Comparison of ENCODE assay signal across 1 cellular context in the genomic region with DNA sequence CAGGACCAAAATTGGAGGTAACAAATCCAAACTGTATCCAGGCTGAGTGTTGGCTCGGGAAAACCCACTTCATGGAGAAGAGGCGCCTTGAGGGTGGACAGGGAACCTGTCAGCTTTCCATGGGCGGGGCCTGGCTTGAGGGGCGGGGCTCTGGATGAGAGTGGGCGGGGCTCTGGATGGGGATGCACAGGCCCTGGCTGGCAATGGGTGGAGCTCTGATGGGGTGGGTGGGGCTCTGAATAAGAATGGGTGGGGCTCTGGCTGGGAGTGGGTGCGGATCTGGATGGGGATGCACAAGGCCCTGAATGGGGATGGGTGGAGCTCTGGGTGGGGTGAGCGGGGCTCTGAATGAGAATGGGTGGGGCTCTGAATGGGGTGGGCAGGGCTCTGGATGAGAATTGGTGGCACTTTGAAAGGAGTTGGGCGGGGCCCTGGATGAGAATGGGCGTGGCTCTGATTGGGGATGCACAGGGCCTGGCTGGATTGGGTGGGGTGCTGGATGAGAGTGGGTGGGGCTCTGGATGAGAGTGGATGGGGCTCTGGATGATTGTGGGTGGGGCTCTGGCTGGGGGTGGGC.
TF ChIP-seq lines count a peak whose summit lies in the region.

No MANE protein-coding gene starts in this region.

TF ChIP-seq in K562, 482 proteins besides CTCF, POLR2A, EP300 and RAD21:
- TF ChIP-seq, protein P1, sequence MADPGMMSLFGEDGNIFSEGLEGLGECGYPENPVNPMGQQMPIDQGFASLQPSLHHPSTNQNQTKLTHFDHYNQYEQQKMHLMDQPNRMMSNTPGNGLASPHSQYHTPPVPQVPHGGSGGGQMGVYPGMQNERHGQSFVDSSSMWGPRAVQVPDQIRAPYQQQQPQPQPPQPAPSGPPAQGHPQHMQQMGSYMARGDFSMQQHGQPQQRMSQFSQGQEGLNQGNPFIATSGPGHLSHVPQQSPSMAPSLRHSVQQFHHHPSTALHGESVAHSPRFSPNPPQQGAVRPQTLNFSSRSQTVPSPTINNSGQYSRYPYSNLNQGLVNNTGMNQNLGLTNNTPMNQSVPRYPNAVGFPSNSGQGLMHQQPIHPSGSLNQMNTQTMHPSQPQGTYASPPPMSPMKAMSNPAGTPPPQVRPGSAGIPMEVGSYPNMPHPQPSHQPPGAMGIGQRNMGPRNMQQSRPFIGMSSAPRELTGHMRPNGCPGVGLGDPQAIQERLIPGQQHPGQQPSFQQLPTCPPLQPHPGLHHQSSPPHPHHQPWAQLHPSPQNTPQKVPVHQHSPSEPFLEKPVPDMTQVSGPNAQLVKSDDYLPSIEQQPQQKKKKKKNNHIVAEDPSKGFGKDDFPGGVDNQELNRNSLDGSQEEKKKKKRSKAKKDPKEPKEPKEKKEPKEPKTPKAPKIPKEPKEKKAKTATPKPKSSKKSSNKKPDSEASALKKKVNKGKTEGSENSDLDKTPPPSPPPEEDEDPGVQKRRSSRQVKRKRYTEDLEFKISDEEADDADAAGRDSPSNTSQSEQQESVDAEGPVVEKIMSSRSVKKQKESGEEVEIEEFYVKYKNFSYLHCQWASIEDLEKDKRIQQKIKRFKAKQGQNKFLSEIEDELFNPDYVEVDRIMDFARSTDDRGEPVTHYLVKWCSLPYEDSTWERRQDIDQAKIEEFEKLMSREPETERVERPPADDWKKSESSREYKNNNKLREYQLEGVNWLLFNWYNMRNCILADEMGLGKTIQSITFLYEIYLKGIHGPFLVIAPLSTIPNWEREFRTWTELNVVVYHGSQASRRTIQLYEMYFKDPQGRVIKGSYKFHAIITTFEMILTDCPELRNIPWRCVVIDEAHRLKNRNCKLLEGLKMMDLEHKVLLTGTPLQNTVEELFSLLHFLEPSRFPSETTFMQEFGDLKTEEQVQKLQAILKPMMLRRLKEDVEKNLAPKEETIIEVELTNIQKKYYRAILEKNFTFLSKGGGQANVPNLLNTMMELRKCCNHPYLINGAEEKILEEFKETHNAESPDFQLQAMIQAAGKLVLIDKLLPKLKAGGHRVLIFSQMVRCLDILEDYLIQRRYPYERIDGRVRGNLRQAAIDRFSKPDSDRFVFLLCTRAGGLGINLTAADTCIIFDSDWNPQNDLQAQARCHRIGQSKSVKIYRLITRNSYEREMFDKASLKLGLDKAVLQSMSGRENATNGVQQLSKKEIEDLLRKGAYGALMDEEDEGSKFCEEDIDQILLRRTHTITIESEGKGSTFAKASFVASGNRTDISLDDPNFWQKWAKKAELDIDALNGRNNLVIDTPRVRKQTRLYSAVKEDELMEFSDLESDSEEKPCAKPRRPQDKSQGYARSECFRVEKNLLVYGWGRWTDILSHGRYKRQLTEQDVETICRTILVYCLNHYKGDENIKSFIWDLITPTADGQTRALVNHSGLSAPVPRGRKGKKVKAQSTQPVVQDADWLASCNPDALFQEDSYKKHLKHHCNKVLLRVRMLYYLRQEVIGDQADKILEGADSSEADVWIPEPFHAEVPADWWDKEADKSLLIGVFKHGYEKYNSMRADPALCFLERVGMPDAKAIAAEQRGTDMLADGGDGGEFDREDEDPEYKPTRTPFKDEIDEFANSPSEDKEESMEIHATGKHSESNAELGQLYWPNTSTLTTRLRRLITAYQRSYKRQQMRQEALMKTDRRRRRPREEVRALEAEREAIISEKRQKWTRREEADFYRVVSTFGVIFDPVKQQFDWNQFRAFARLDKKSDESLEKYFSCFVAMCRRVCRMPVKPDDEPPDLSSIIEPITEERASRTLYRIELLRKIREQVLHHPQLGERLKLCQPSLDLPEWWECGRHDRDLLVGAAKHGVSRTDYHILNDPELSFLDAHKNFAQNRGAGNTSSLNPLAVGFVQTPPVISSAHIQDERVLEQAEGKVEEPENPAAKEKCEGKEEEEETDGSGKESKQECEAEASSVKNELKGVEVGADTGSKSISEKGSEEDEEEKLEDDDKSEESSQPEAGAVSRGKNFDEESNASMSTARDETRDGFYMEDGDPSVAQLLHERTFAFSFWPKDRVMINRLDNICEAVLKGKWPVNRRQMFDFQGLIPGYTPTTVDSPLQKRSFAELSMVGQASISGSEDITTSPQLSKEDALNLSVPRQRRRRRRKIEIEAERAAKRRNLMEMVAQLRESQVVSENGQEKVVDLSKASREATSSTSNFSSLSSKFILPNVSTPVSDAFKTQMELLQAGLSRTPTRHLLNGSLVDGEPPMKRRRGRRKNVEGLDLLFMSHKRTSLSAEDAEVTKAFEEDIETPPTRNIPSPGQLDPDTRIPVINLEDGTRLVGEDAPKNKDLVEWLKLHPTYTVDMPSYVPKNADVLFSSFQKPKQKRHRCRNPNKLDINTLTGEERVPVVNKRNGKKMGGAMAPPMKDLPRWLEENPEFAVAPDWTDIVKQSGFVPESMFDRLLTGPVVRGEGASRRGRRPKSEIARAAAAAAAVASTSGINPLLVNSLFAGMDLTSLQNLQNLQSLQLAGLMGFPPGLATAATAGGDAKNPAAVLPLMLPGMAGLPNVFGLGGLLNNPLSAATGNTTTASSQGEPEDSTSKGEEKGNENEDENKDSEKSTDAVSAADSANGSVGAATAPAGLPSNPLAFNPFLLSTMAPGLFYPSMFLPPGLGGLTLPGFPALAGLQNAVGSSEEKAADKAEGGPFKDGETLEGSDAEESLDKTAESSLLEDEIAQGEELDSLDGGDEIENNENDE (IDR thresholded peaks at IDR 0.05; ENCODE audit: low read depth, low read length), result no peak
- TF ChIP-seq RFX1 (IDR thresholded peaks at IDR 0.05), result no peak
- TF ChIP-seq, protein P2, sequence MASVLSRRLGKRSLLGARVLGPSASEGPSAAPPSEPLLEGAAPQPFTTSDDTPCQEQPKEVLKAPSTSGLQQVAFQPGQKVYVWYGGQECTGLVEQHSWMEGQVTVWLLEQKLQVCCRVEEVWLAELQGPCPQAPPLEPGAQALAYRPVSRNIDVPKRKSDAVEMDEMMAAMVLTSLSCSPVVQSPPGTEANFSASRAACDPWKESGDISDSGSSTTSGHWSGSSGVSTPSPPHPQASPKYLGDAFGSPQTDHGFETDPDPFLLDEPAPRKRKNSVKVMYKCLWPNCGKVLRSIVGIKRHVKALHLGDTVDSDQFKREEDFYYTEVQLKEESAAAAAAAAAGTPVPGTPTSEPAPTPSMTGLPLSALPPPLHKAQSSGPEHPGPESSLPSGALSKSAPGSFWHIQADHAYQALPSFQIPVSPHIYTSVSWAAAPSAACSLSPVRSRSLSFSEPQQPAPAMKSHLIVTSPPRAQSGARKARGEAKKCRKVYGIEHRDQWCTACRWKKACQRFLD (CRISPR knock-in tag; IDR thresholded peaks at IDR 0.05), result no peak
- TF ChIP-seq TAF1 (IDR thresholded peaks at IDR 0.05; ENCODE audit: control insufficient read depth, extremely low read depth, insufficient read depth, low read length, severe bottlenecking), result no peak
- TF ChIP-seq DACH1 (IDR thresholded peaks at IDR 0.05; ENCODE audit: partially characterized antibody), result no peak
- TF ChIP-seq ZC3H8 (IDR thresholded peaks at IDR 0.05), result no peak
- no peak for TF ChIP-seq PREB (CRISPR knock-in tag; IDR thresholded peaks at IDR 0.05)
- TF ChIP-seq TCF7 (IDR thresholded peaks at IDR 0.05; ENCODE audit: borderline replicate concordance), result no peak
- no peak for TF ChIP-seq ATF3 (IDR thresholded peaks at IDR 0.05)
- no peak for TF ChIP-seq ATF3 (CRISPR knock-in tag; conservative IDR thresholded peaks at IDR 0.05)
- TF ChIP-seq KDM2B (CRISPR knock-in tag; IDR thresholded peaks at IDR 0.05), result no peak
- no peak for TF ChIP-seq ZNF592 (IDR thresholded peaks at IDR 0.05)
- no peak for TF ChIP-seq NFIX (CRISPR knock-in tag; IDR thresholded peaks at IDR 0.05; ENCODE audit: low read depth)
- TF ChIP-seq SRF (CRISPR knock-in tag; IDR thresholded peaks at IDR 0.05), result no peak
- no peak for TF ChIP-seq TRIM25 (IDR thresholded peaks at IDR 0.05; ENCODE audit: borderline replicate concordance)
- TF ChIP-seq HDAC3 (IDR thresholded peaks at IDR 0.05; ENCODE audit: borderline replicate concordance, partially characterized antibody), result no peak
- TF ChIP-seq ZNF408 (CRISPR knock-in tag; IDR thresholded peaks at IDR 0.05; ENCODE audit: low read depth), result no peak
- TF ChIP-seq, protein P3, sequence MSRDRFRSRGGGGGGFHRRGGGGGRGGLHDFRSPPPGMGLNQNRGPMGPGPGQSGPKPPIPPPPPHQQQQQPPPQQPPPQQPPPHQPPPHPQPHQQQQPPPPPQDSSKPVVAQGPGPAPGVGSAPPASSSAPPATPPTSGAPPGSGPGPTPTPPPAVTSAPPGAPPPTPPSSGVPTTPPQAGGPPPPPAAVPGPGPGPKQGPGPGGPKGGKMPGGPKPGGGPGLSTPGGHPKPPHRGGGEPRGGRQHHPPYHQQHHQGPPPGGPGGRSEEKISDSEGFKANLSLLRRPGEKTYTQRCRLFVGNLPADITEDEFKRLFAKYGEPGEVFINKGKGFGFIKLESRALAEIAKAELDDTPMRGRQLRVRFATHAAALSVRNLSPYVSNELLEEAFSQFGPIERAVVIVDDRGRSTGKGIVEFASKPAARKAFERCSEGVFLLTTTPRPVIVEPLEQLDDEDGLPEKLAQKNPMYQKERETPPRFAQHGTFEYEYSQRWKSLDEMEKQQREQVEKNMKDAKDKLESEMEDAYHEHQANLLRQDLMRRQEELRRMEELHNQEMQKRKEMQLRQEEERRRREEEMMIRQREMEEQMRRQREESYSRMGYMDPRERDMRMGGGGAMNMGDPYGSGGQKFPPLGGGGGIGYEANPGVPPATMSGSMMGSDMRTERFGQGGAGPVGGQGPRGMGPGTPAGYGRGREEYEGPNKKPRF (IDR thresholded peaks at IDR 0.05; ENCODE audit: low read depth, low read length), result no peak
- TF ChIP-seq HMG20B (CRISPR knock-in tag; IDR thresholded peaks at IDR 0.05), result no peak
